ENCODE assay signal across 20 cellular contexts in the genomic region with DNA sequence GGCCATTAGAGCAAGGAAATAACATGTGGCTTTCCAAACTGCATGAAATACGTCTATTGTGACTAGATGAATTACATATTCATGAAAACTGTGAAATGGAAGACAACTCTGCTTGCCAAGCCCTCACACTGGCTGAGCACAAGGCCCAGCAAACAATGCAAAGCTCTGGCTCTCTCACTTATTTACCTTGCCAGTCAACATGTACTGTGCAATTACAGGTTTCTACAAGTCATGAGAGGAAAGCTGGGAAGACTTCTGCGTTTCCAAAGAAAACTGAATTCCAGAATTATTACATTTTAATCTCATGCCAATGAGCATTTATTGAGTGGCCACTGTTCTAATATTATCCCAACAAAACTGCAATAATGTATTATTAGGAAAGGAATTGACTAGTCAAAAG.
"Had no signal": no experiment of that assay in that cellular context is flagged by ENCODE, and none has a peak within 500 bp of the region (broad histone marks: within the 10 kb centered on the region; RNA-seq: fewer than 3 reads in every experiment).

No MANE protein-coding gene starts in this region.

- H3K4me3 ChIP-seq: gastrocnemius medialis, heart right ventricle, prostate gland, right lobe of liver, testis, transverse colon had no signal

- H3K36me3 ChIP-seq: gastrocnemius medialis, heart right ventricle, prostate gland, right lobe of liver, transverse colon had no signal

- H3K27ac ChIP-seq: gastrocnemius medialis, heart right ventricle, parathyroid adenoma, prostate gland, right lobe of liver, testis, transverse colon had no signal

- H3K4me1 Mint-ChIP-seq: stimulated activated effector memory CD8-positive, alpha-beta T cell treated with anti-CD3 and anti-CD28 coated beads, Interleukin-12 subunit alpha, Interleukin-12 subunit beta, amount 100 ng/mL, for 72 hours had no signal

- H3K36me3 Mint-ChIP-seq: memory B cell; stimulated activated effector memory CD8-positive, alpha-beta T cell treated with anti-CD3 and anti-CD28 coated beads, Interleukin-12 subunit alpha, Interleukin-12 subunit beta, amount 100 ng/mL, for 72 hours had no signal

- H3K9ac ChIP-seq: parathyroid adenoma had no signal

- H2AFZ ChIP-seq: parathyroid adenoma had no signal

- H3K4me1 ChIP-seq: gastrocnemius medialis, parathyroid adenoma, prostate gland, right lobe of liver, testis, transverse colon had no signal

- H3K27me3 ChIP-seq: gastrocnemius medialis, right lobe of liver, testis, transverse colon had no signal

- H3K79me2 ChIP-seq: parathyroid adenoma had no signal

- H3K9me3 Mint-ChIP-seq: dendritic cell treated with granulocyte-macrophage colony-stimulating factor and Interleukin-4, amounts not matched to agents 40 ng/mL and 50 ng/mL, for 4 days; effector memory CD8-positive, alpha-beta T cell; memory B cell; nephron; stimulated activated effector memory CD8-positive, alpha-beta T cell treated with anti-CD3 and anti-CD28 coated beads, Interleukin-12 subunit alpha, Interleukin-12 subunit beta, amount 100 ng/mL, for 72 hours had no signal

- ATAC-seq: effector memory CD8-positive, alpha-beta T cell; gastrocnemius medialis; heart right ventricle; left lobe of liver; right lobe of liver; stimulated activated effector memory CD8-positive, alpha-beta T cell treated with anti-CD3 and anti-CD28 coated beads, Interleukin-12 subunit alpha, Interleukin-12 subunit beta, amount 100 ng/mL, for 72 hours; stimulated activated naive CD8-positive, alpha-beta T cell treated with anti-CD3 and anti-CD28 coated beads, Interleukin-15, Interleukin-2, amounts not matched to agents 100 U/mL and 50 U/mL, for 24 hours had no signal

- H3K27me3 Mint-ChIP-seq: memory B cell had no signal

- DNase-seq: cerebellar nuclear complex; effector memory CD8-positive, alpha-beta T cell; gastrocnemius medialis; heart right ventricle; hypothalamus; midbrain; retina; right lobe of liver; stimulated activated CD4-positive, alpha-beta T cell treated with anti-CD3 and anti-CD28 coated beads, Interleukin-4, amount 100 ng/mL, for 1 hour; stimulated activated CD8-positive, alpha-beta memory T cell treated with anti-CD3 and anti-CD28 coated beads, Interleukin-4, amount 100 ng/mL, for 48 hours; stimulated activated naive CD8-positive, alpha-beta T cell treated with anti-CD3 and anti-CD28 coated beads, Interleukin-15, Interleukin-2, amounts not matched to agents 100 U/mL and 50 U/mL, for 24 hours; testis; transverse colon had no signal

- H3K27ac Mint-ChIP-seq: dendritic cell treated with granulocyte-macrophage colony-stimulating factor and Interleukin-4, amounts not matched to agents 40 ng/mL and 50 ng/mL, for 4 days; effector memory CD8-positive, alpha-beta T cell; memory B cell; nephron; stimulated activated effector memory CD8-positive, alpha-beta T cell treated with anti-CD3 and anti-CD28 coated beads, Interleukin-12 subunit alpha, Interleukin-12 subunit beta, amount 100 ng/mL, for 72 hours had no signal

- H3K4me3 Mint-ChIP-seq: dendritic cell treated with granulocyte-macrophage colony-stimulating factor and Interleukin-4, amounts not matched to agents 40 ng/mL and 50 ng/mL, for 4 days; effector memory CD8-positive, alpha-beta T cell; memory B cell; nephron; stimulated activated effector memory CD8-positive, alpha-beta T cell treated with anti-CD3 and anti-CD28 coated beads, Interleukin-12 subunit alpha, Interleukin-12 subunit beta, amount 100 ng/mL, for 72 hours had no signal

- H3K9me3 ChIP-seq: gastrocnemius medialis, heart right ventricle, prostate gland, right lobe of liver, testis, transverse colon had no signal
